In the genomic region with DNA sequence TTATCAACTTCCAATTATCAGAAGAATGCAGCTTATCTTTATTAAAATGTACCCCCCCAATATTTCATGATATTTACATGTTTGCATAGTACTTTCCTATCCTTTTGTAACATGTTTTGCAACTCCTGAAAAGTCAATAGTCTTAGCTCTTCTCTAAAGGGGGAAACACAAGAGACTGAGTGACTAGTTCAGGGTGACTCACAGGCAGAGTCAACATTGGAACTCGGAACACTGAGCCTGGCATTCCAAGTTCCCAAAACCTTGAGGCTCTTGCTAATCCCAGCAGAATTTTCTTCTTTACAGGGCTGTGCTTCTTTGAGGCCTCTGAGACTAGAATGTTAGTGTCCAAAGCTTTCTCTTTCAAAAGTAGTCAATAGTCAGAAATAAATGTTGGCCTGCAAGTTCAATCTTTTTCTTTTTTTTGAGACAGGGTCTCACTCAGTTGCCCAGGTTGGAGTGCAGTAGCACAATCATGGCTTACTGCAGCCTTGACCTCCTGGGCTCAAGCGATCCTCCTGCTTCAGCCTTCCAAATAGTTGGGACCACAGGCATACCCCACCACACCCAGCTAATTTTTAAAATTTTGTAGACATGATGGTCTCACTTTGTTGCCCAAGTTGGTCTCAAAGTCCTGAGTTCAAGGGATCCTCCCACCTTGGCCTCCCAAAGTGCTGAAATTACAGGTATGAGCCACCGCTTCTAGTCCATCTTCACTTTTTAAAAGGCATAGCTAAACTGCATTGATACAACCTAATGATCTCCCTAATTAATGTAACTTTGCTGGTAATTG, we compare ENCODE assay signal across 9 cellular contexts. TPM values are rescaled to one million over a fixed set of nuclear protein-coding genes. Genes with fewer than 3 reads are reported as not detected.
DNase-seq lines count a peak whose midpoint lies in the region; ATAC-seq, FAIRE-seq and TF ChIP-seq lines count a peak whose summit lies in the region.
"Had no signal": no experiment of that assay in that cellular context is flagged by ENCODE, and none has a peak within 500 bp of the region (broad histone marks: within the 10 kb centered on the region; RNA-seq: fewer than 3 reads in every experiment).

No MANE protein-coding gene starts in this region.

- no peaks in the 10 kb centered on the region for H3K9me3 Mint-ChIP-seq in HFFc6

- FAIRE-seq in GM19239 (lab: Jason Lieb, UNC) = no peak

- peak; percentile 45 for ATAC-seq in SK-N-SH treated with all-trans-retinoic acid at 6 μM for 48 hours

- peaks cover 67% of the 10 kb centered on the region for H3K4me1 Mint-ChIP-seq in HFFc6 (ENCODE audit: low read depth)

- H3K4me3 Mint-ChIP-seq in HFFc6 = peak overlapping the region; percentile 39

- H3K4me3 ChIP-seq in fibroblast of villous mesenchyme (ENCODE audit: low read depth, low read length) = no peak overlapping the region
- H3K4me3 ChIP-seq: esophagus squamous epithelium had no signal

- peaks cover 3% of the 10 kb centered on the region for H3K27me3 Mint-ChIP-seq in HFFc6 (ENCODE audit: insufficient read depth)

- peak overlapping the region; percentile 63 for H3K27ac Mint-ChIP-seq in HFFc6

- DNase-seq in HFFc6 (peak; percentile 84), fibroblast of villous mesenchyme (ENCODE audit: low read depth) (peak; percentile 77), superior temporal gyrus (ENCODE audit: extremely low spot score) (peak; percentile 39), activated gamma-delta T cell treated with Interleukin-2 at 50 U/mL for 16 hours (no peak), NCI-H1092 treated with DMSO at 0.1 percent for 48 hours (lab: John Stamatoyannopoulos, UW) (no peak), GM19239 (ENCODE audit: insufficient read length, low spot score) (no peak)
- DNase-seq: esophagus squamous epithelium, T-helper 1 cell had no signal

- no peak for TF ChIP-seq CTCF in HFFc6 (IDR thresholded peaks at IDR 0.05)
- TF ChIP-seq CTCF in fibroblast of villous mesenchyme (IDR thresholded peaks at IDR 0.05; ENCODE audit: insufficient read depth, low read depth, low read length) = no peak

- peaks cover 12% of the 10 kb centered on the region for H3K36me3 Mint-ChIP-seq in HFFc6 (ENCODE audit: low read depth)

TF ChIP-seq in SK-N-SH treated with all-trans-retinoic acid at 6 μM for 48 hours, 23 proteins besides CTCF, POLR2A, EP300 and RAD21:
- TF ChIP-seq ZNF565 (CRISPR knock-in tag; conservative IDR thresholded peaks at IDR 0.05; ENCODE audit: low read depth) (no peak), ISL1 (CRISPR knock-in tag; IDR thresholded peaks at IDR 0.05) (no peak), TOX (CRISPR knock-in tag; IDR thresholded peaks at IDR 0.05; ENCODE audit: borderline replicate concordance) (no peak), TCF4 (CRISPR knock-in tag; IDR thresholded peaks at IDR 0.05; ENCODE audit: borderline replicate concordance) (no peak), ZNF8 (CRISPR knock-in tag; IDR thresholded peaks at IDR 0.05) (no peak), ZC3H10 (CRISPR knock-in tag; IDR thresholded peaks at IDR 0.05) (no peak)

RNA-seq across cellular contexts. Expression of a gene that starts 37.5 kb away (rescaled TPM):
- 10 to 100 TPM; 37.2 to 50.7 (median 43.9) TPM for total RNA-seq in HFFc6 (2021; fragmentation: NEBNext Ultra II Directional; extraction: Animal tissue kit (Norgen Biotek cat#: 25700))
- total RNA-seq in fibroblast of villous mesenchyme = 47.4 and 48.8 TPM in 2 replicates

Comparison
In these comparisons a context has a peak if more than half of its experiments do, and no peak if none do; other contexts are left out.
1. DNase-seq: peak in HFFc6 (single experiment), fibroblast of villous mesenchyme (single experiment) and superior temporal gyrus (single experiment); none in activated gamma-delta T cell treated with Interleukin-2 at 50 U/mL for 16 hours (single experiment), NCI-H1092 treated with DMSO at 0.1 percent for 48 hours (single experiment) and GM19239 (single experiment).